In genomic region chr17:50036455-50037320, GRCh38 we compare ENCODE assay signal across 15 cellular contexts. TPM values are rescaled to one million over a fixed set of nuclear protein-coding genes. Genes with fewer than 3 reads are reported as not detected.
DNase-seq lines count a peak whose midpoint lies in the region; ATAC-seq and TF ChIP-seq lines count a peak whose summit lies in the region.
"Had no signal": no experiment of that assay in that cellular context is flagged by ENCODE, and none has a peak within 500 bp of the region (broad histone marks: within the 10 kb centered on the region; RNA-seq: fewer than 3 reads in every experiment).

No MANE protein-coding gene starts in this region.

- no peak for ATAC-seq in activated CD8-positive, alpha-beta T cell treated with anti-CD3 and anti-CD28 coated beads, Interleukin-2, amount 10 ng/mL, durations not matched to agents 7 days and 5 days
- ATAC-seq in left cardiac atrium = no peak
- ATAC-seq: naive thymus-derived CD8-positive, alpha-beta T cell had no signal

- H3K4me3 ChIP-seq in esophagus squamous epithelium = no peak overlapping the region
- H3K4me3 ChIP-seq: colonic mucosa, SK-N-MC, vagina had no signal

- peaks cover 32% of the 10 kb centered on the region for H3K27me3 Mint-ChIP-seq in activated CD8-positive, alpha-beta T cell treated with anti-CD3 and anti-CD28 coated beads, Interleukin-2, amount 10 ng/mL, durations not matched to agents 7 days and 5 days (ENCODE audit: low read depth)

- H3K27ac ChIP-seq in esophagus squamous epithelium = peak overlapping the region in 3 of 4 donors; percentile 38 to 70 (median 48)
- H3K27ac ChIP-seq: colonic mucosa, SK-N-MC, vagina had no signal

- POLR2A ChIA-PET in activated CD8-positive, alpha-beta T cell treated with anti-CD3 and anti-CD28 coated beads, Interleukin-2, amount 10 ng/mL, durations not matched to agents 7 days and 5 days (lab: Charles Lee) = no interaction called here
- POLR2A ChIA-PET in GM10248 (lab: Yijun Ruan, JAX) = interaction anchor here (0.6 kb wide), 1 partner anchor 624 kb away, joined by 7 read pairs; no protein-coding TSS in a partner anchor

- H3K27me3 ChIP-seq in esophagus squamous epithelium = no peaks in the 10 kb centered on the region
- H3K27me3 ChIP-seq: colonic mucosa, vagina had no signal

- H3K4me1 ChIP-seq in esophagus squamous epithelium = peaks cover 8 to 45% (median 20%) of the 10 kb centered on the region in 3 donors
- H3K4me1 ChIP-seq: colonic mucosa had no signal

- H3K36me3 ChIP-seq in esophagus squamous epithelium = no peaks in the 10 kb centered on the region
- H3K36me3 ChIP-seq: colonic mucosa, vagina had no signal

- H3K4me1 Mint-ChIP-seq in activated CD8-positive, alpha-beta T cell treated with anti-CD3 and anti-CD28 coated beads, Interleukin-2, amount 10 ng/mL, durations not matched to agents 7 days and 5 days (ENCODE audit: low read depth) = no peaks in the 10 kb centered on the region
- H3K4me1 Mint-ChIP-seq: naive thymus-derived CD8-positive, alpha-beta T cell had no signal

- no peak for TF ChIP-seq CTCF in esophagus squamous epithelium (IDR thresholded peaks at IDR 0.05)
- TF ChIP-seq CTCF in GM10248 (IDR thresholded peaks at IDR 0.05; ENCODE audit: control extremely low read depth, extremely low read depth, low read depth, missing control alignments) = no peak

- no peak overlapping the region for H3K4me3 Mint-ChIP-seq in activated CD8-positive, alpha-beta T cell treated with anti-CD3 and anti-CD28 coated beads, Interleukin-2, amount 10 ng/mL, durations not matched to agents 7 days and 5 days
- H3K4me3 Mint-ChIP-seq: naive thymus-derived CD8-positive, alpha-beta T cell had no signal

- no peaks in the 10 kb centered on the region for H3K9me3 Mint-ChIP-seq in activated CD8-positive, alpha-beta T cell treated with anti-CD3 and anti-CD28 coated beads, Interleukin-2, amount 10 ng/mL, durations not matched to agents 7 days and 5 days (ENCODE audit: insufficient read depth)
- H3K9me3 Mint-ChIP-seq: naive thymus-derived CD8-positive, alpha-beta T cell had no signal

- CTCF ChIA-PET in activated CD8-positive, alpha-beta T cell treated with anti-CD3 and anti-CD28 coated beads, Interleukin-2, amount 10 ng/mL, durations not matched to agents 7 days and 5 days (lab: Charles Lee) = interaction anchor here (1.3 to 2.0 kb wide), 2 partner anchors 10 to 51 kb away, joined by 5 to 8 read pairs; no protein-coding TSS in a partner anchor
- CTCF ChIA-PET in GM10248 (lab: Yijun Ruan, JAX) = interaction anchor here (1.1 to 5.1 kb wide), 4 partner anchors 39 to 84 kb away, joined by 3 to 24 read pairs (median 6); no protein-coding TSS in a partner anchor

- no peaks in the 10 kb centered on the region for H3K9me3 ChIP-seq in esophagus squamous epithelium
- H3K9me3 ChIP-seq: colonic mucosa, vagina had no signal

- no peaks in the 10 kb centered on the region for H3K36me3 Mint-ChIP-seq in activated CD8-positive, alpha-beta T cell treated with anti-CD3 and anti-CD28 coated beads, Interleukin-2, amount 10 ng/mL, durations not matched to agents 7 days and 5 days (ENCODE audit: low read depth)
- H3K36me3 Mint-ChIP-seq: naive thymus-derived CD8-positive, alpha-beta T cell had no signal

- no peak for TF ChIP-seq POLR2A in esophagus squamous epithelium (IDR thresholded peaks at IDR 0.05)

- H3K27ac Mint-ChIP-seq in activated CD8-positive, alpha-beta T cell treated with anti-CD3 and anti-CD28 coated beads, Interleukin-2, amount 10 ng/mL, durations not matched to agents 7 days and 5 days = no peak overlapping the region
- H3K27ac Mint-ChIP-seq: naive thymus-derived CD8-positive, alpha-beta T cell had no signal

- 38 to 65% methylated on average over 2 to 7 of the region's 12 CpGs for WGBS in esophagus squamous epithelium, 2 donors

- DNase-seq in COR-L47 (lab: John Stamatoyannopoulos, UW) (peak; percentile 37), NCI-H2196 treated with DMSO at 0.1 percent for 48 hours (lab: John Stamatoyannopoulos, UW; ENCODE audit: unreplicated experiment) (peak; percentile 43), esophagus squamous epithelium (lab: John Stamatoyannopoulos, UW) (no peak), posterior vena cava (ENCODE audit: low spot score) (peak; percentile 54), NCI-H2227 treated with DMSO at 0.1 percent for 48 hours (lab: John Stamatoyannopoulos, UW) (no peak), GM10248 (ENCODE audit: extremely low spot score) (no peak), left cardiac atrium (no peak)
- no peak for DNase-seq in activated CD8-positive, alpha-beta T cell treated with anti-CD3 and anti-CD28 coated beads, Interleukin-2, amount 10 ng/mL, durations not matched to agents 7 days and 5 days
- DNase-seq: colonic mucosa; DND-41; HCEC 1CT; naive thymus-derived CD8-positive, alpha-beta T cell had no signal

- intact Hi-C loops in esophagus squamous epithelium (cut with DNase I) = no loop called here
- intact Hi-C loops in posterior vena cava (cut with DNase I) = loop anchor here in 1 of 2 donors (5.0 kb wide), 1 partner anchor 271 kb away; no protein-coding TSS in a partner anchor
- intact Hi-C loops in left cardiac atrium (cut with DNase I) = no loop called here

RNA-seq across cellular contexts. Expression of gene ITGA3, which starts 19.2 kb away (rescaled TPM):
- 10 to 100 TPM; 44.4 to 86.3 (median 77.0) TPM for total RNA-seq in esophagus squamous epithelium
- total RNA-seq in posterior vena cava = 10 to 100 TPM; 56.3 to 80.3 TPM
- 1 to 10 TPM; 7.9 to 8.7 TPM for total RNA-seq in activated CD8-positive, alpha-beta T cell treated with anti-CD3 and anti-CD28 coated beads, Interleukin-2, amount 10 ng/mL, durations not matched to agents 7 days and 5 days
- total RNA-seq in left cardiac atrium = 10 to 100 TPM; 26.5 to 35.9 TPM

RNA-seq across cellular contexts. Expression of gene DLX3, which starts 41.7 kb away (rescaled TPM):
- 1 to 10 TPM in 3 of 4 donors, under 1 TPM in 1; 0.76 to 2.0 (median 1.4) TPM for total RNA-seq in esophagus squamous epithelium
- total RNA-seq in posterior vena cava = under 1 TPM in 1 of 2 donors, not detected in 1; 0.23 TPM
- not detected for total RNA-seq in activated CD8-positive, alpha-beta T cell treated with anti-CD3 and anti-CD28 coated beads, Interleukin-2, amount 10 ng/mL, durations not matched to agents 7 days and 5 days
- total RNA-seq in left cardiac atrium = under 1 TPM in 1 of 2 donors, not detected in 1; 0.16 TPM
- total RNA-seq: skeletal muscle tissue had no signal

RNA-seq across cellular contexts. Expression of gene PDK2, which starts 58.5 kb away (rescaled TPM):
- total RNA-seq in esophagus squamous epithelium = 10 to 100 TPM in 3 of 4 donors, 1 to 10 TPM in 1; 5.2 to 20.2 (median 12.8) TPM
- total RNA-seq in posterior vena cava = 10 to 100 TPM; 26.0 to 27.7 TPM
- 10 to 100 TPM; 18.1 to 21.2 TPM for total RNA-seq in activated CD8-positive, alpha-beta T cell treated with anti-CD3 and anti-CD28 coated beads, Interleukin-2, amount 10 ng/mL, durations not matched to agents 7 days and 5 days
- total RNA-seq in left cardiac atrium = 100 to 1,000 TPM; 156 to 203 TPM

Comparison
In these comparisons a context has a peak if more than half of its experiments do, and no peak if none do; other contexts are left out.
1. DNase-seq: peak in COR-L47 (single experiment), NCI-H2196 treated with DMSO at 0.1 percent for 48 hours (single experiment) and posterior vena cava (single experiment); none in esophagus squamous epithelium (single experiment), activated CD8-positive, alpha-beta T cell treated with anti-CD3 and anti-CD28 coated beads, Interleukin-2, amount 10 ng/mL, durations not matched to agents 7 days and 5 days (single experiment), NCI-H2227 treated with DMSO at 0.1 percent for 48 hours (single experiment), GM10248 (single experiment) and left cardiac atrium (single experiment).
2. RNA of gene PDK2, which starts 58.5 kb away (total RNA-seq): 156 to 203 TPM in left cardiac atrium; 26.0 to 27.7 TPM in posterior vena cava, 18.1 to 21.2 TPM in activated CD8-positive, alpha-beta T cell treated with anti-CD3 and anti-CD28 coated beads, Interleukin-2, amount 10 ng/mL, durations not matched to agents 7 days and 5 days and 5.2 to 20.2 TPM in esophagus squamous epithelium; every median in the first group is over 4 times any median in the second.